ENCODE assay signal across 10 cellular contexts in genomic region chr15:77650285-77650684, GRCh38. TPM values are rescaled to one million over a fixed set of nuclear protein-coding genes. Genes with fewer than 3 reads are reported as not detected.
DNase-seq lines count a peak whose midpoint lies in the region; ATAC-seq and TF ChIP-seq lines count a peak whose summit lies in the region.
"Had no signal": no experiment of that assay in that cellular context is flagged by ENCODE, and none has a peak within 500 bp of the region (broad histone marks: within the 10 kb centered on the region; RNA-seq: fewer than 3 reads in every experiment).

No MANE protein-coding gene starts in this region.

- ATAC-seq in gastrocnemius medialis: no peak

- H3K4me2 ChIP-seq in H9 (ENCODE audit: insufficient read depth, insufficient read length, low read length): no peak overlapping the region

- peak; percentile 33 for DNase-seq in DMS53 (lab: John Stamatoyannopoulos, UW)
- no peak for DNase-seq in DMS53 treated with DMSO at 0.1 percent for 48 hours (lab: John Stamatoyannopoulos, UW; ENCODE audit: unreplicated experiment)
- peak; percentile 84 for DNase-seq in H9
- DNase-seq in UCSD-AML1 (lab: John Stamatoyannopoulos, UW; ENCODE audit: unreplicated experiment): peak; percentile 19
- DNase-seq in left kidney (ENCODE audit: low read depth, low spot score): peak; percentile 51
- no peak for DNase-seq in gastrocnemius medialis
- no peak for DNase-seq in NCI-H187 (lab: John Stamatoyannopoulos, UW)
- DNase-seq in transverse colon: no peak
- DNase-seq: occipital lobe, T-cell had no signal

- H3K9me3 ChIP-seq in H9 (ENCODE audit: control insufficient read depth, low read depth, low read length) (no peaks in the 10 kb centered on the region), gastrocnemius medialis (peaks cover 0 to 5% (median 0%) of the 10 kb centered on the region in 3 donors), transverse colon (peaks cover 0 to 4% of the 10 kb centered on the region in 2 donors)

- H2BK12ac ChIP-seq in H9 (ENCODE audit: insufficient read length, low read depth, low read length): no peak overlapping the region

- H3K4me3 ChIP-seq in gastrocnemius medialis: no peak overlapping the region
- no peak overlapping the region for H3K4me3 ChIP-seq in transverse colon

- H3K36me3 ChIP-seq in gastrocnemius medialis: no peaks in the 10 kb centered on the region
- no peaks in the 10 kb centered on the region for H3K36me3 ChIP-seq in transverse colon

- in situ Hi-C loops in gastrocnemius medialis (cut with MboI; ENCODE audit: low sequenced_read_pairs in 4 of 4): no loop called here
- in situ Hi-C loops in transverse colon (cut with MboI; ENCODE audit: low pct_ligation_motif_present in 1 of 4, low pct_unique_long_range_greater_than_20kb in 1 of 4, low sequenced_read_pairs in 3 of 4): no loop called here

- no peak overlapping the region for H2BK15ac ChIP-seq in H9 (ENCODE audit: low read depth, low read length)

- no peak for TF ChIP-seq EP300 in transverse colon (IDR thresholded peaks at IDR 0.05; ENCODE audit: low read depth)

- H3K23ac ChIP-seq in H9 (ENCODE audit: insufficient read length, low read depth, low read length): no peak overlapping the region

- no peak overlapping the region for H2BK120ac ChIP-seq in H9 (ENCODE audit: low read depth, low read length, poor library complexity, severe bottlenecking)

- H3K18ac ChIP-seq in H9 (ENCODE audit: insufficient read length, low read depth, low read length): no peak overlapping the region

- H3K56ac ChIP-seq in H9 (ENCODE audit: insufficient read length, low read depth, low read length): no peak overlapping the region

- peaks cover 5 to 8% of the 10 kb centered on the region in 2 experiments; a peak in 4 of 5 replicates for H3K9me3 Mint-ChIP-seq in H9

- peak; percentile 77 for TF ChIP-seq CTCF in H9 (conservative IDR thresholded peaks at IDR 0.05)
- TF ChIP-seq CTCF in gastrocnemius medialis (IDR thresholded peaks at IDR 0.05 in 4 of 5, conservative IDR thresholded peaks at IDR 0.05 in 1 of 5): no peak
- TF ChIP-seq CTCF in transverse colon (IDR thresholded peaks at IDR 0.05): no peak

- no peak overlapping the region for H3K27ac ChIP-seq in H9 (ENCODE audit: insufficient read length, low read depth, low read length)
- no peak overlapping the region for H3K27ac ChIP-seq in gastrocnemius medialis
- no peak overlapping the region for H3K27ac ChIP-seq in transverse colon

- no peaks in the 10 kb centered on the region for H3K79me2 ChIP-seq in H9 (ENCODE audit: insufficient read depth, low read length)

- no peak overlapping the region for H4K91ac ChIP-seq in H9 (ENCODE audit: insufficient read length, low read depth, low read length)

- no peak overlapping the region for H4K8ac ChIP-seq in H9 (replicated peaks; ENCODE audit: insufficient read length, low read depth, low read length)

- no peaks in the 10 kb centered on the region for H3K23me2 ChIP-seq in H9 (ENCODE audit: insufficient read length, low read depth, low read length, poor library complexity, severe bottlenecking)

- TF ChIP-seq POLR2A in gastrocnemius medialis (IDR thresholded peaks at IDR 0.05): no peak
- TF ChIP-seq POLR2A in transverse colon (IDR thresholded peaks at IDR 0.05): no peak

- intact Hi-C loops in gastrocnemius medialis (cut with DNase I; ENCODE audit: low total_unique reads): no loop called here
- intact Hi-C loops in transverse colon (cut with DNase I; ENCODE audit: low total_unique reads): no loop called here

- H2AK5ac ChIP-seq in H9 (ENCODE audit: insufficient read length, low read length): no peak overlapping the region

- no peak overlapping the region; a peak in 1 of 7 replicates for H3K27ac Mint-ChIP-seq in H9
- H3K27ac Mint-ChIP-seq: T-cell had no signal

- no peak overlapping the region for H3T11ph ChIP-seq in H9 (ENCODE audit: low read length)

- no peaks in the 10 kb centered on the region for H3K79me1 ChIP-seq in H9 (ENCODE audit: insufficient read depth, low read depth, low read length, poor library complexity, severe bottlenecking)

- H3K4me1 ChIP-seq in H9 (ENCODE audit: insufficient read depth, low read length): no peaks in the 10 kb centered on the region
- H3K4me1 ChIP-seq in gastrocnemius medialis: no peaks in the 10 kb centered on the region
- peaks cover 0 to 4% (median 0%) of the 10 kb centered on the region in 4 donors for H3K4me1 ChIP-seq in transverse colon

- H3K4ac ChIP-seq in H9 (ENCODE audit: low read depth, low read length): no peak overlapping the region

- peaks cover 22% of the 10 kb centered on the region for H3K27me3 Mint-ChIP-seq in H9 (ENCODE audit: low read depth)

- peaks cover 0 to 7% (median 2%) of the 10 kb centered on the region in 3 experiments; a peak in 3 of 7 replicates for H3K36me3 Mint-ChIP-seq in H9 (ENCODE audit: insufficient read depth in 1 of 3, low read depth in 3 of 3)
- H3K36me3 Mint-ChIP-seq: T-cell had no signal

- no peak overlapping the region; a peak in 1 of 5 replicates for H3K4me3 Mint-ChIP-seq in H9
- H3K4me3 Mint-ChIP-seq: T-cell had no signal

- no peak overlapping the region for H2BK20ac ChIP-seq in H9 (ENCODE audit: low read depth, low read length, poor library complexity, severe bottlenecking)

- no CpG with 5 or more reads among the region's 3 CpGs for whole genome bisulfite sequencing in H9 (ENCODE audit: extremely low coverage, insufficient read length, low lambda C conversion rate)
- 69 to 78% methylated on average over 2 to 3 of the region's 3 CpGs for WGBS in transverse colon (ENCODE audit: low coverage in 1 of 2), 2 donors

- no peak overlapping the region for H3K9ac ChIP-seq in H9 (ENCODE audit: extremely low read depth, insufficient read length, low read length)

- H2AFZ ChIP-seq in H9 (ENCODE audit: low read length): no peak overlapping the region

- H2BK5ac ChIP-seq in H9 (ENCODE audit: insufficient read length, low read length): no peak overlapping the region

- peaks cover 11 to 30% of the 10 kb centered on the region in 2 experiments for H3K4me1 Mint-ChIP-seq in H9
- H3K4me1 Mint-ChIP-seq: T-cell had no signal

- no peaks in the 10 kb centered on the region for H4K20me1 ChIP-seq in H9 (ENCODE audit: control insufficient read depth, insufficient read depth, insufficient read length)

- H3K14ac ChIP-seq in H9 (ENCODE audit: insufficient read depth, low read length): no peak overlapping the region

- H3K27me3 ChIP-seq in H9 (ENCODE audit: insufficient read depth, low read length) (no peaks in the 10 kb centered on the region), gastrocnemius medialis (peaks cover 1 to 13% (median 4%) of the 10 kb centered on the region in 3 donors), transverse colon (no peaks in the 10 kb centered on the region)

- H4K5ac ChIP-seq in H9 (ENCODE audit: insufficient read length, low read depth, low read length): no peak overlapping the region

RNA-seq across cellular contexts. Expression of gene LINGO1, which starts 17.6 kb away (rescaled TPM):
- total RNA-seq in H9 (2021) (41.6 and 42.6 TPM in 2 replicates), gastrocnemius medialis (10 to 100 TPM in 1 of 4 donors, under 1 TPM in 1, not detected in 2; 0.94 to 12.8 TPM), transverse colon (under 1 TPM in 2 of 4 donors, not detected in 2; 0.27 to 0.95 TPM)

Comparison
In these comparisons a context has a peak if more than half of its experiments do, and no peak if none do; other contexts are left out.
1. DNase-seq: peak in DMS53 (single experiment), H9 (single experiment), UCSD-AML1 (single experiment) and left kidney (single experiment); none in DMS53 treated with DMSO at 0.1 percent for 48 hours (single experiment), gastrocnemius medialis (0 of 2), NCI-H187 (0 of 2) and transverse colon (single experiment).